ENCODE assay signal across 7 cellular contexts in the genomic region with DNA sequence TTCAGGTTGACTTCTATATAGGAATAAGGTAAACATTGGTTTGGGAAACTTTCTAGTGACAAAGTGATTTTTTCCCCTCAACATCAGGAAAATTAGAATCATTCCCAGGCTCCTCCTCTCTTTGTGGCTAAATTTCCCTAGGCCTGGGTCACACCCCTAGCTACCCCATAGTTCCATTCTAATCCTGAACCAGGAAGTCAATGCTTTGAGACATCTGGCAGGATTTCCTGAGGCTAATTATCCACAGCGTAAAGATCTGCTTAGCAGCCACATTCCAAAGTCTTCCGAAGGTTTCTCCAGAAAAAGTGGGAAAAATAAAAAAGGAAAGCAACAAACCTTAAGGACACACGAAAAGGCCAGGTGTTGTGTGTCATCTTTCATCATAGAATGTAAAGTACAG.
DNase-seq lines count a peak whose midpoint lies in the region; ATAC-seq and TF ChIP-seq lines count a peak whose summit lies in the region.

No MANE protein-coding gene starts in this region.

- intact Hi-C loops in activated CD8-positive, alpha-beta T cell treated with anti-CD3 and anti-CD28 coated beads for 36 hours (cut with micrococcal nuclease), result no loop called here

- H3K27me3 Mint-ChIP-seq in activated CD8-positive, alpha-beta T cell treated with anti-CD3 and anti-CD28 coated beads for 36 hours, result no peaks in the 10 kb centered on the region
- no peaks in the 10 kb centered on the region for H3K27me3 Mint-ChIP-seq in immature natural killer cell (ENCODE audit: low read depth in 3 of 3)
- H3K27me3 Mint-ChIP-seq in stimulated activated naive CD8-positive, alpha-beta T cell treated with anti-CD3 and anti-CD28 coated beads, Interleukin-15, amount 100 ng/mL, for 72 hours, result no peaks in the 10 kb centered on the region

- no peak overlapping the region for H3K4me3 Mint-ChIP-seq in activated CD8-positive, alpha-beta T cell treated with anti-CD3 and anti-CD28 coated beads for 36 hours
- H3K4me3 Mint-ChIP-seq in immature natural killer cell, result no peak overlapping the region
- H3K4me3 Mint-ChIP-seq in stimulated activated effector memory CD8-positive, alpha-beta T cell treated with anti-CD3 and anti-CD28 coated beads, Interleukin-12 subunit alpha, Interleukin-12 subunit beta, amount 100 ng/mL, for 72 hours, result no peak overlapping the region
- H3K4me3 Mint-ChIP-seq in stimulated activated naive CD8-positive, alpha-beta T cell treated with anti-CD3 and anti-CD28 coated beads, Interleukin-15, amount 100 ng/mL, for 72 hours, result no peak overlapping the region

- peaks cover 28% of the 10 kb centered on the region for H3K36me3 Mint-ChIP-seq in activated CD8-positive, alpha-beta T cell treated with anti-CD3 and anti-CD28 coated beads for 36 hours (ENCODE audit: low read depth)
- H3K36me3 Mint-ChIP-seq in immature natural killer cell, result peaks cover 6 to 13% (median 13%) of the 10 kb centered on the region in 3 donors
- peaks cover 82% of the 10 kb centered on the region for H3K36me3 Mint-ChIP-seq in stimulated activated effector memory CD8-positive, alpha-beta T cell treated with anti-CD3 and anti-CD28 coated beads, Interleukin-12 subunit alpha, Interleukin-12 subunit beta, amount 100 ng/mL, for 72 hours

- DNase-seq in HL-60 (ENCODE audit: low read depth in 1 of 2, low spot score in 1 of 2), result no peak
- DNase-seq in activated CD8-positive, alpha-beta T cell treated with anti-CD3 and anti-CD28 coated beads for 36 hours, result no peak
- no peak for DNase-seq in immature natural killer cell
- DNase-seq in stimulated activated effector memory CD8-positive, alpha-beta T cell treated with anti-CD3 and anti-CD28 coated beads, Interleukin-12 subunit alpha, Interleukin-12 subunit beta, amount 100 ng/mL, for 72 hours (ENCODE audit: low spot score in 2 of 2), result no peak
- DNase-seq in stimulated activated naive CD8-positive, alpha-beta T cell treated with anti-CD3 and anti-CD28 coated beads, Interleukin-15, amount 100 ng/mL, for 72 hours, result no peak

- CTCF ChIA-PET in activated CD8-positive, alpha-beta T cell treated with anti-CD3 and anti-CD28 coated beads for 36 hours (lab: Charles Lee), result interaction anchor here (0.8 to 2.9 kb wide), 8 partner anchors 9 to 91 kb away, joined by 3 to 8 read pairs (median 5); no protein-coding TSS in a partner anchor

- no peak overlapping the region for H3K4me3 ChIP-seq in HL-60 (replicated peaks; ENCODE audit: insufficient read depth, low read length)

- H3K27ac ChIP-seq in HL-60 (replicated peaks), result peak overlapping the region; percentile 85

- ATAC-seq in activated CD8-positive, alpha-beta T cell treated with anti-CD3 and anti-CD28 coated beads for 36 hours, result no peak
- no peak for ATAC-seq in stimulated activated effector memory CD8-positive, alpha-beta T cell treated with anti-CD3 and anti-CD28 coated beads, Interleukin-12 subunit alpha, Interleukin-12 subunit beta, amount 100 ng/mL, for 72 hours
- no peak for ATAC-seq in HG02884 (IDR thresholded peaks at IDR 0.05; ENCODE audit: unreplicated experiment)
- no peak for ATAC-seq in stimulated activated naive CD8-positive, alpha-beta T cell treated with anti-CD3 and anti-CD28 coated beads, Interleukin-15, amount 100 ng/mL, for 72 hours
- no peak for ATAC-seq in GM19463 (IDR thresholded peaks at IDR 0.05; ENCODE audit: unreplicated experiment)

- H3K27ac Mint-ChIP-seq in activated CD8-positive, alpha-beta T cell treated with anti-CD3 and anti-CD28 coated beads for 36 hours, result peak overlapping the region; percentile 6
- peak overlapping the region; percentile 5 to 84 (median 68) for H3K27ac Mint-ChIP-seq in immature natural killer cell
- peak overlapping the region; percentile 55 for H3K27ac Mint-ChIP-seq in stimulated activated effector memory CD8-positive, alpha-beta T cell treated with anti-CD3 and anti-CD28 coated beads, Interleukin-12 subunit alpha, Interleukin-12 subunit beta, amount 100 ng/mL, for 72 hours
- H3K27ac Mint-ChIP-seq in stimulated activated naive CD8-positive, alpha-beta T cell treated with anti-CD3 and anti-CD28 coated beads, Interleukin-15, amount 100 ng/mL, for 72 hours, result peak overlapping the region in 1 of 2 donors; percentile 65

- TF ChIP-seq CTCF in HL-60 (IDR thresholded peaks at IDR 0.05; ENCODE audit: insufficient read depth, low read length), result no peak
- no peak for TF ChIP-seq CTCF in activated CD8-positive, alpha-beta T cell treated with anti-CD3 and anti-CD28 coated beads for 36 hours (IDR thresholded peaks at IDR 0.05)

- POLR2A ChIA-PET in activated CD8-positive, alpha-beta T cell treated with anti-CD3 and anti-CD28 coated beads for 36 hours (lab: Charles Lee), result interaction anchor here (0.7 to 3.1 kb wide), 2 partner anchors 9 to 66 kb away, joined by 3 to 10 read pairs; no protein-coding TSS in a partner anchor

- no peaks in the 10 kb centered on the region for H3K9me3 Mint-ChIP-seq in activated CD8-positive, alpha-beta T cell treated with anti-CD3 and anti-CD28 coated beads for 36 hours
- H3K9me3 Mint-ChIP-seq in immature natural killer cell, result no peaks in the 10 kb centered on the region
- no peaks in the 10 kb centered on the region for H3K9me3 Mint-ChIP-seq in stimulated activated effector memory CD8-positive, alpha-beta T cell treated with anti-CD3 and anti-CD28 coated beads, Interleukin-12 subunit alpha, Interleukin-12 subunit beta, amount 100 ng/mL, for 72 hours
- no peaks in the 10 kb centered on the region for H3K9me3 Mint-ChIP-seq in stimulated activated naive CD8-positive, alpha-beta T cell treated with anti-CD3 and anti-CD28 coated beads, Interleukin-15, amount 100 ng/mL, for 72 hours

- H3K4me1 Mint-ChIP-seq in activated CD8-positive, alpha-beta T cell treated with anti-CD3 and anti-CD28 coated beads for 36 hours (ENCODE audit: low read depth), result peaks cover 22% of the 10 kb centered on the region
- H3K4me1 Mint-ChIP-seq in immature natural killer cell, result peaks cover 18 to 49% of the 10 kb centered on the region in 2 donors
- peaks cover 10% of the 10 kb centered on the region for H3K4me1 Mint-ChIP-seq in stimulated activated effector memory CD8-positive, alpha-beta T cell treated with anti-CD3 and anti-CD28 coated beads, Interleukin-12 subunit alpha, Interleukin-12 subunit beta, amount 100 ng/mL, for 72 hours
- peaks cover 24% of the 10 kb centered on the region for H3K4me1 Mint-ChIP-seq in stimulated activated naive CD8-positive, alpha-beta T cell treated with anti-CD3 and anti-CD28 coated beads, Interleukin-15, amount 100 ng/mL, for 72 hours

- no peaks in the 10 kb centered on the region for H3K27me3 ChIP-seq in HL-60 (ENCODE audit: insufficient read depth, poor library complexity, severe bottlenecking)
